Comparison of ENCODE assay signal across 15 cellular contexts in genomic region chr5:96528816-96529474, GRCh38.
"Had no signal": no experiment of that assay in that cellular context is flagged by ENCODE, and none has a peak within 500 bp of the region (broad histone marks: within the 10 kb centered on the region; RNA-seq: fewer than 3 reads in every experiment).

No MANE protein-coding gene starts in this region.

- H3K9me3 ChIP-seq: lower lobe of right lung, neutrophil, right atrium auricular region, uterus had no signal

- FAIRE-seq: TTC549 had no signal

- H3K27me3 ChIP-seq: neutrophil, right atrium auricular region, uterus had no signal

- H3K36me3 ChIP-seq: lower lobe of right lung, neutrophil, right atrium auricular region, uterus had no signal

- H3K4me3 ChIP-seq: lower lobe of right lung, right atrium auricular region, skin epidermis, uterus had no signal

- H3K4me1 ChIP-seq: lower lobe of right lung, right atrium auricular region, uterus had no signal

- H3K27ac ChIP-seq: lower lobe of right lung, neutrophil, right atrium auricular region, skin epidermis, uterus had no signal

- DNase-seq: activated CD4-positive, alpha-beta T cell treated with anti-CD3 and anti-CD28 coated beads, Interleukin-2, amount 50 U/mL, for 1 hour; activated CD4-positive, CD25-positive, alpha-beta regulatory T cell; activated naive CD4-positive, alpha-beta T cell treated with anti-CD3 and anti-CD28 coated beads, Interleukin-2, amount 10 ng/mL, durations not matched to agents 7 days and 5 days; cortex of kidney; erythroblast; hippocampal formation; kidney glomerular epithelial cell; lower lobe of right lung; naive B cell; posterior cingulate gyrus; uterus had no signal
